16 cellular contexts compared by ENCODE assay signal in genomic region chr3:193509103-193509965, GRCh38. TPM values are rescaled to one million over a fixed set of nuclear protein-coding genes. Genes with fewer than 3 reads are reported as not detected.
"Had no signal": no experiment of that assay in that cellular context is flagged by ENCODE, and none has a peak within 500 bp of the region (broad histone marks: within the 10 kb centered on the region; RNA-seq: fewer than 3 reads in every experiment).

No MANE protein-coding gene starts in this region.

- H3K36me3 ChIP-seq: thoracic aorta, vagina had no signal

- H3K27me3 ChIP-seq: vagina had no signal

- H3K4me3 ChIP-seq: coronary artery, thoracic aorta, vagina had no signal

- H3K27ac Mint-ChIP-seq: activated naive CD8-positive, alpha-beta T cell treated with anti-CD3 and anti-CD28 coated beads, Interleukin-2, amount 50 U/mL, for 24 hours; stimulated activated naive CD8-positive, alpha-beta T cell treated with anti-CD3 and anti-CD28 coated beads, Interleukin-15, Interleukin-2, amounts not matched to agents 100 ng/mL and 50 ng/mL, for 24 hours had no signal

- H3K9me3 Mint-ChIP-seq: activated naive CD8-positive, alpha-beta T cell treated with anti-CD3 and anti-CD28 coated beads, Interleukin-2, amount 50 U/mL, for 24 hours; naive thymus-derived CD8-positive, alpha-beta T cell; stimulated activated naive CD8-positive, alpha-beta T cell treated with anti-CD3 and anti-CD28 coated beads, Interleukin-15, Interleukin-2, amounts not matched to agents 100 ng/mL and 50 ng/mL, for 24 hours had no signal

- H3K36me3 Mint-ChIP-seq: naive thymus-derived CD8-positive, alpha-beta T cell had no signal

- DNase-seq: activated CD4-positive, alpha-beta T cell treated with anti-CD3 and anti-CD28 coated beads, Interleukin-2, amount 50 U/mL, for 48 hours; activated naive CD4-positive, alpha-beta T cell; activated naive CD8-positive, alpha-beta T cell treated with anti-CD3 and anti-CD28 coated beads, Interleukin-2, amount 50 U/mL, for 24 hours; effector memory CD4-positive, alpha-beta T cell; hypothalamus; naive thymus-derived CD8-positive, alpha-beta T cell; nucleus accumbens; stimulated activated CD4-positive, alpha-beta T cell treated with anti-CD3 and anti-CD28 coated beads, Interleukin-4, amount 100 ng/mL, for 24 hours had no signal

- ATAC-seq: activated CD4-positive, CD25-positive, alpha-beta regulatory T cell treated with anti-CD3 and anti-CD28 coated beads, Interleukin-2, amount 50 U/mL, for 24 hours; activated naive CD8-positive, alpha-beta T cell treated with anti-CD3 and anti-CD28 coated beads, Interleukin-2, amount 50 U/mL, for 24 hours; naive thymus-derived CD8-positive, alpha-beta T cell had no signal

- H3K4me1 ChIP-seq: vagina had no signal

- H3K9me3 ChIP-seq: thoracic aorta, vagina had no signal

- H3K27me3 Mint-ChIP-seq: stimulated activated naive CD8-positive, alpha-beta T cell treated with anti-CD3 and anti-CD28 coated beads, Interleukin-15, Interleukin-2, amounts not matched to agents 100 ng/mL and 50 ng/mL, for 24 hours had no signal

- H3K4me1 Mint-ChIP-seq: activated naive CD8-positive, alpha-beta T cell treated with anti-CD3 and anti-CD28 coated beads, Interleukin-2, amount 50 U/mL, for 24 hours; naive thymus-derived CD8-positive, alpha-beta T cell had no signal

- H3K27ac ChIP-seq: coronary artery, thoracic aorta, vagina had no signal

- H3K4me3 Mint-ChIP-seq: activated naive CD8-positive, alpha-beta T cell treated with anti-CD3 and anti-CD28 coated beads, Interleukin-2, amount 50 U/mL, for 24 hours; naive thymus-derived CD8-positive, alpha-beta T cell; stimulated activated naive CD8-positive, alpha-beta T cell treated with anti-CD3 and anti-CD28 coated beads, Interleukin-15, Interleukin-2, amounts not matched to agents 100 ng/mL and 50 ng/mL, for 24 hours had no signal

RNA-seq across cellular contexts. Expression of gene ATP13A4, which starts 45.4 kb away (rescaled TPM):
- total RNA-seq: cardiac septum, glomerular endothelial cell, lung microvascular endothelial cell had no signal
